In the genomic region with DNA sequence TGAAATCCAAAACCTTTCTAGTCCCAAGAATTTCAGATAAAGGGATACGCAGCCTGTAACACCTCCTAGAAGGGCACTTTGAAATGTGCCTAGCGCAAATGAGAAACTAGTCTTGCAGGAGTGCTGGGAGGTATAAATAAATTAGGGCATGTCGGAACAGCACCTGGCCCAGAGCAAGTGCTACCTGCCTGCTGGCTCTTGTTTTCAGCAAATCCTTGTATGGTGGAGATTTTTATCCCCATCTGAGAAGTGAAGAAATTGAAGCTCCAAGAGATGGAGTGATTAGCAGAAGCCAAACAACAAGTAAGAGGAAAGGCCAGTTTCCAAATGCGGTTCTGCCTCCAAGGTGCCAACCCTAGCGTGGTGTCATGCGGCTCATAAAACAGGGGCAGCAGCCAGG, we compare ENCODE assay signal across 24 cellular contexts. TPM values are rescaled to one million over a fixed set of nuclear protein-coding genes. Genes with fewer than 3 reads are reported as not detected.
DNase-seq lines count a peak whose midpoint lies in the region; ATAC-seq and TF ChIP-seq lines count a peak whose summit lies in the region.
"Had no signal": no experiment of that assay in that cellular context is flagged by ENCODE, and none has a peak within 500 bp of the region (broad histone marks: within the 10 kb centered on the region; RNA-seq: fewer than 3 reads in every experiment).

No MANE protein-coding gene starts in this region.

- H3K9me3 Mint-ChIP-seq in WTC11 = no peaks in the 10 kb centered on the region
- no peaks in the 10 kb centered on the region for H3K9me3 Mint-ChIP-seq in immature natural killer cell
- H3K9me3 Mint-ChIP-seq: memory B cell; naive thymus-derived CD8-positive, alpha-beta T cell; T-cell had no signal

- no peaks in the 10 kb centered on the region for H3K36me3 ChIP-seq in right atrium auricular region
- H3K36me3 ChIP-seq: adrenal gland, MG63, stomach had no signal

- peaks cover 52% of the 10 kb centered on the region for H3K4me1 Mint-ChIP-seq in WTC11
- peaks cover 84 to 97% of the 10 kb centered on the region in 2 donors for H3K4me1 Mint-ChIP-seq in immature natural killer cell

- POLR2A ChIA-PET in WTC11 (lab: Charles Lee) = no interaction called here

- peak overlapping the region; percentile 76 to 83 for H3K27ac ChIP-seq in right atrium auricular region
- H3K27ac ChIP-seq: adrenal gland, stomach had no signal

- H3K36me3 Mint-ChIP-seq in WTC11 (peaks cover 7% of the 10 kb centered on the region; the same call in 1 of the 2 replicates), immature natural killer cell (peaks cover 8 to 24% (median 10%) of the 10 kb centered on the region in 3 donors)

- DNase-seq in right atrium auricular region (ENCODE audit: low spot score) (no peak), left cardiac atrium (no peak), WTC11 (ENCODE audit: low spot score) (no peak), immature natural killer cell (no peak), ureter (ENCODE audit: low spot score) (peak; percentile 71), NCI-H226 (no peak)
- no peak for DNase-seq in activated naive CD4-positive, alpha-beta T cell treated with anti-CD3 and anti-CD28 coated beads, Interleukin-2, amount 50 U/mL, for 16 hours
- DNase-seq: activated CD4-positive, alpha-beta T cell treated with anti-CD3 and anti-CD28 coated beads, Interleukin-2, amount 10 ng/mL, durations not matched to agents 7 days and 5 days; activated CD8-positive, alpha-beta memory T cell treated with anti-CD3 and anti-CD28 coated beads, Interleukin-2, amount 50 U/mL, for 48 hours; activated effector memory CD4-positive, alpha-beta T cell treated with anti-CD3 and anti-CD28 coated beads, Interleukin-2, amount 50 U/mL, for 16 hours; adrenal gland; C1 segment of cervical spinal cord; central memory CD4-positive, alpha-beta T cell; GDM1; GOT3; MG63; naive thymus-derived CD8-positive, alpha-beta T cell; NCI-H1694; stimulated activated CD4-positive, alpha-beta T cell treated with anti-CD3 and anti-CD28 coated beads, Interleukin-2, amount 100 ng/mL, for 48 hours; stomach; T-cell had no signal

- intact Hi-C loops in left cardiac atrium (cut with DNase I) = no loop called here

- no peak overlapping the region for H3K4me3 ChIP-seq in right atrium auricular region
- H3K4me3 ChIP-seq: adrenal gland, MG63, skin epidermis, stomach had no signal

- H3K27ac Mint-ChIP-seq in WTC11 (peak overlapping the region; percentile 75), immature natural killer cell (peak overlapping the region; percentile 21 to 58 (median 34))
- H3K27ac Mint-ChIP-seq: activated CD4-positive, alpha-beta T cell treated with anti-CD3 and anti-CD28 coated beads, Interleukin-2, amount 10 ng/mL, durations not matched to agents 7 days and 5 days; memory B cell; T-cell had no signal

- CTCF ChIA-PET in WTC11 (lab: Charles Lee) = interaction anchor here (1.2 kb wide), 1 partner anchor 120 kb away, joined by 3 read pairs; no protein-coding TSS in a partner anchor

- H3K27me3 ChIP-seq in right atrium auricular region = no peaks in the 10 kb centered on the region
- H3K27me3 ChIP-seq: adrenal gland, MG63, stomach had no signal

- no peak for TF ChIP-seq CTCF in right atrium auricular region (IDR thresholded peaks at IDR 0.05)
- no peak for TF ChIP-seq CTCF in WTC11 (IDR thresholded peaks at IDR 0.05)

- H3K4me1 ChIP-seq in right atrium auricular region = peaks cover 0 to 59% of the 10 kb centered on the region in 2 donors

- H3K9me3 ChIP-seq in right atrium auricular region = no peaks in the 10 kb centered on the region
- H3K9me3 ChIP-seq: adrenal gland, MG63, stomach had no signal

- no peak for ATAC-seq in left cardiac atrium
- no peak for ATAC-seq in WTC11
- ATAC-seq in HG03354 (IDR thresholded peaks at IDR 0.05; ENCODE audit: poor library complexity, severe bottlenecking, unreplicated experiment) = no peak
- ATAC-seq: naive thymus-derived CD8-positive, alpha-beta T cell; T-cell had no signal

- H3K4me3 Mint-ChIP-seq in WTC11 (no peak overlapping the region), immature natural killer cell (no peak overlapping the region)
- H3K4me3 Mint-ChIP-seq: activated CD4-positive, alpha-beta T cell treated with anti-CD3 and anti-CD28 coated beads, Interleukin-2, amount 10 ng/mL, durations not matched to agents 7 days and 5 days; memory B cell; naive thymus-derived CD8-positive, alpha-beta T cell; T-cell had no signal

- H3K27me3 Mint-ChIP-seq in WTC11 (ENCODE audit: low read depth) = no peaks in the 10 kb centered on the region; the same call in 1 of the 2 replicates
- H3K27me3 Mint-ChIP-seq in immature natural killer cell (ENCODE audit: low read depth in 3 of 3) = peaks cover 2 to 3% (median 3%) of the 10 kb centered on the region in 3 donors
- H3K27me3 Mint-ChIP-seq: activated CD4-positive, alpha-beta T cell treated with anti-CD3 and anti-CD28 coated beads, Interleukin-2, amount 10 ng/mL, durations not matched to agents 7 days and 5 days; memory B cell; naive thymus-derived CD8-positive, alpha-beta T cell; T-cell had no signal

TF ChIP-seq in WTC11, 78 proteins besides CTCF, POLR2A, EP300 and RAD21 (continues in another document):
- TF ChIP-seq, protein P1, sequence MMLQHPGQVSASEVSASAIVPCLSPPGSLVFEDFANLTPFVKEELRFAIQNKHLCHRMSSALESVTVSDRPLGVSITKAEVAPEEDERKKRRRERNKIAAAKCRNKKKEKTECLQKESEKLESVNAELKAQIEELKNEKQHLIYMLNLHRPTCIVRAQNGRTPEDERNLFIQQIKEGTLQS (CRISPR knock-in tag; conservative IDR thresholded peaks at IDR 0.05) = no peak
- TF ChIP-seq SMAD4 (CRISPR knock-in tag; IDR thresholded peaks at IDR 0.05) = no peak
- TF ChIP-seq ZNF423 (CRISPR knock-in tag; IDR thresholded peaks at IDR 0.05) = no peak
- TF ChIP-seq ESRRA (CRISPR knock-in tag; IDR thresholded peaks at IDR 0.05; ENCODE audit: borderline replicate concordance) = no peak
- TF ChIP-seq, protein P2, sequence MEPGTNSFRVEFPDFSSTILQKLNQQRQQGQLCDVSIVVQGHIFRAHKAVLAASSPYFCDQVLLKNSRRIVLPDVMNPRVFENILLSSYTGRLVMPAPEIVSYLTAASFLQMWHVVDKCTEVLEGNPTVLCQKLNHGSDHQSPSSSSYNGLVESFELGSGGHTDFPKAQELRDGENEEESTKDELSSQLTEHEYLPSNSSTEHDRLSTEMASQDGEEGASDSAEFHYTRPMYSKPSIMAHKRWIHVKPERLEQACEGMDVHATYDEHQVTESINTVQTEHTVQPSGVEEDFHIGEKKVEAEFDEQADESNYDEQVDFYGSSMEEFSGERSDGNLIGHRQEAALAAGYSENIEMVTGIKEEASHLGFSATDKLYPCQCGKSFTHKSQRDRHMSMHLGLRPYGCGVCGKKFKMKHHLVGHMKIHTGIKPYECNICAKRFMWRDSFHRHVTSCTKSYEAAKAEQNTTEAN (CRISPR knock-in tag; IDR thresholded peaks at IDR 0.05) = no peak
- no peak for TF ChIP-seq GABPB1 (CRISPR knock-in tag; IDR thresholded peaks at IDR 0.05)
- TF ChIP-seq, protein P3, sequence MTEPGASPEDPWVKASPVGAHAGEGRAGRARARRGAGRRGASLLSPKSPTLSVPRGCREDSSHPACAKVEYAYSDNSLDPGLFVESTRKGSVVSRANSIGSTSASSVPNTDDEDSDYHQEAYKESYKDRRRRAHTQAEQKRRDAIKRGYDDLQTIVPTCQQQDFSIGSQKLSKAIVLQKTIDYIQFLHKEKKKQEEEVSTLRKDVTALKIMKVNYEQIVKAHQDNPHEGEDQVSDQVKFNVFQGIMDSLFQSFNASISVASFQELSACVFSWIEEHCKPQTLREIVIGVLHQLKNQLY (CRISPR knock-in tag; IDR thresholded peaks at IDR 0.05) = no peak
- TF ChIP-seq ATF1 (CRISPR knock-in tag; IDR thresholded peaks at IDR 0.05) = no peak
- TF ChIP-seq, protein P4, sequence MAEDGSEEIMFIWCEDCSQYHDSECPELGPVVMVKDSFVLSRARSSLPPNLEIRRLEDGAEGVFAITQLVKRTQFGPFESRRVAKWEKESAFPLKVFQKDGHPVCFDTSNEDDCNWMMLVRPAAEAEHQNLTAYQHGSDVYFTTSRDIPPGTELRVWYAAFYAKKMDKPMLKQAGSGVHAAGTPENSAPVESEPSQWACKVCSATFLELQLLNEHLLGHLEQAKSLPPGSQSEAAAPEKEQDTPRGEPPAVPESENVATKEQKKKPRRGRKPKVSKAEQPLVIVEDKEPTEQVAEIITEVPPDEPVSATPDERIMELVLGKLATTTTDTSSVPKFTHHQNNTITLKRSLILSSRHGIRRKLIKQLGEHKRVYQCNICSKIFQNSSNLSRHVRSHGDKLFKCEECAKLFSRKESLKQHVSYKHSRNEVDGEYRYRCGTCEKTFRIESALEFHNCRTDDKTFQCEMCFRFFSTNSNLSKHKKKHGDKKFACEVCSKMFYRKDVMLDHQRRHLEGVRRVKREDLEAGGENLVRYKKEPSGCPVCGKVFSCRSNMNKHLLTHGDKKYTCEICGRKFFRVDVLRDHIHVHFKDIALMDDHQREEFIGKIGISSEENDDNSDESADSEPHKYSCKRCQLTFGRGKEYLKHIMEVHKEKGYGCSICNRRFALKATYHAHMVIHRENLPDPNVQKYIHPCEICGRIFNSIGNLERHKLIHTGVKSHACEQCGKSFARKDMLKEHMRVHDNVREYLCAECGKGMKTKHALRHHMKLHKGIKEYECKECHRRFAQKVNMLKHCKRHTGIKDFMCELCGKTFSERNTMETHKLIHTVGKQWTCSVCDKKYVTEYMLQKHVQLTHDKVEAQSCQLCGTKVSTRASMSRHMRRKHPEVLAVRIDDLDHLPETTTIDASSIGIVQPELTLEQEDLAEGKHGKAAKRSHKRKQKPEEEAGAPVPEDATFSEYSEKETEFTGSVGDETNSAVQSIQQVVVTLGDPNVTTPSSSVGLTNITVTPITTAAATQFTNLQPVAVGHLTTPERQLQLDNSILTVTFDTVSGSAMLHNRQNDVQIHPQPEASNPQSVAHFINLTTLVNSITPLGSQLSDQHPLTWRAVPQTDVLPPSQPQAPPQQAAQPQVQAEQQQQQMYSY (CRISPR knock-in tag; IDR thresholded peaks at IDR 0.05) = no peak
- no peak for TF ChIP-seq IRF2 (CRISPR knock-in tag; IDR thresholded peaks at IDR 0.05; ENCODE audit: borderline replicate concordance, low read depth)
- no peak for TF ChIP-seq NR3C1 (CRISPR knock-in tag; conservative IDR thresholded peaks at IDR 0.05; ENCODE audit: low read depth)
- TF ChIP-seq ZNF396 (CRISPR knock-in tag; IDR thresholded peaks at IDR 0.05; ENCODE audit: borderline replicate concordance) = no peak

RNA-seq across cellular contexts. Expression of a gene that starts 36.7 kb away (rescaled TPM):
- total RNA-seq in right atrium auricular region = 10 to 100 TPM; 15.4 TPM
- total RNA-seq in left cardiac atrium = 10 to 100 TPM; 19.9 to 20.4 TPM
- total RNA-seq in WTC11 (2021) = 24.6 to 26.9 TPM (median 25.7 TPM) in 3 replicates
- polyA plus RNA-seq in immature natural killer cell = 10 to 100 TPM; 16.3 to 59.9 (median 18.0) TPM
- 33.9 TPM for total RNA-seq in ureter

RNA-seq across cellular contexts. Expression of a gene that starts 40.9 kb away (rescaled TPM):
- total RNA-seq in right atrium auricular region (100 to 1,000 TPM in 1 of 2 donors, 10 to 100 TPM in 1; 63.4 to 104 TPM), left cardiac atrium (10 to 100 TPM; 22.1 to 36.5 TPM), WTC11 (2021) (57.6 to 84.2 TPM (median 75.0 TPM) in 3 replicates), ureter (49.1 TPM)
- 100 to 1,000 TPM; 352 to 519 (median 512) TPM for polyA plus RNA-seq in immature natural killer cell
